Comparison of ENCODE assay signal across 8 cellular contexts in the genomic region with DNA sequence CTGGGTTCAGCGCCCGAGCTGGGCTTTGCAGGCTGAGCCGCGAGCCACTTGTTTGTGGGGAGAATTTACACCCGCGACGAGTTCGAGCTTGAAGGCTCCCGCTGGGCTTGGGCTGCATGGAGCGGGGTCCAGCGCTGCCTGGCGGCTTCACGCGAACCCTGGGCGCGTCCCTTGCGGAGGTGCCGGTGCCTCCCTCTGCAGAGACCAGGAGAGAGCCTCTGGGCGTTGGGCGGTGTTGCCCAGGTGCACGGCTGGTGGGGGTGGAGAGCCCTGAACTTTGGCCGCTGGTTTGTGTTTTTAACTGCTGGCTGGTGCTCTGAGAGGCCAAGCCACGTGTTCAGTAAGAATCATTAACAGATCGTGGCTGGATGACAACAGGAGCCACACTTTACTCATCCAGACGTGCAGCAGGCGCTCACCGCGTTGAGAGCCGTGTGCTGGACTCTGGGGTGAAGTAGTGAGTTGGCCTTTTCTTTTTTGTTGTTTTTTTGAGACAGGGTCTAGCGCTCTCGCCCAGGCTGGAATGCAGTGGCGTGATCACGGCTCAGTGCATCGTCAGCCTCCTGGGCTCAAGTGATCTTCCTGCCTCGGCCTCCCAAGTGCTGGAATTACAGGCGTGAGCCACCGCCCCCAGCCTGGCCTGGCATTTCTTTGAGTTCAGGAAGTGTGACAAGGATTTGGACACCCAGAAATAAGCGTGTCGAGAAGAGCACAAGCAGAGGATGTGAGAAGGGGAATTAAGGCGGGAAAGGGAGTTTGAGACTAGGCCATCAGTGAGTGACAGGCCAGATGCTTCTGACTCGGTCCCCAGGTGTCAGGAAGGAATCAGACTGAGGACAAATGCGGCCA. TPM values are rescaled to one million over a fixed set of nuclear protein-coding genes. Genes with fewer than 3 reads are reported as not detected.
DNase-seq lines count a peak whose midpoint lies in the region; ATAC-seq and TF ChIP-seq lines count a peak whose summit lies in the region.

No MANE protein-coding gene starts in this region.

- no peak for TF ChIP-seq CTCF in activated CD8-positive, alpha-beta T cell treated with anti-CD3 and anti-CD28 coated beads for 36 hours (IDR thresholded peaks at IDR 0.05)
- no peak for TF ChIP-seq CTCF in heart right ventricle (IDR thresholded peaks at IDR 0.05)

- no peaks in the 10 kb centered on the region for H3K27me3 Mint-ChIP-seq in activated CD8-positive, alpha-beta T cell treated with anti-CD3 and anti-CD28 coated beads for 36 hours

- H3K27ac Mint-ChIP-seq in activated CD8-positive, alpha-beta T cell treated with anti-CD3 and anti-CD28 coated beads for 36 hours = peak overlapping the region; percentile 80

- peak overlapping the region; percentile 87 for H3K4me3 Mint-ChIP-seq in activated CD8-positive, alpha-beta T cell treated with anti-CD3 and anti-CD28 coated beads for 36 hours

- peak overlapping the region; percentile 69 to 95 (median 90) for H3K27ac ChIP-seq in heart right ventricle

- CTCF ChIA-PET in activated CD8-positive, alpha-beta T cell treated with anti-CD3 and anti-CD28 coated beads for 36 hours (lab: Charles Lee) = interaction anchor here (1.0 to 2.4 kb wide), 4 partner anchors 8 to 19 kb away, joined by 3 to 23 read pairs (median 4); partner anchors contain the start of gene SPATA2L

- peaks cover 0 to 8% (median 0%) of the 10 kb centered on the region in 11 donors for H3K9me3 ChIP-seq in heart right ventricle

- POLR2A ChIA-PET in activated CD8-positive, alpha-beta T cell treated with anti-CD3 and anti-CD28 coated beads for 36 hours (lab: Charles Lee) = interaction anchor here (0.7 to 2.0 kb wide), 9 partner anchors 11 to 182 kb away, joined by 3 to 21 read pairs (median 4); partner anchors contain the start of gene SPATA2L

- ATAC-seq in GM21381 (IDR thresholded peaks at IDR 0.05; ENCODE audit: unreplicated experiment) = peak; percentile 35
- peak; percentile 45 for ATAC-seq in activated CD8-positive, alpha-beta T cell treated with anti-CD3 and anti-CD28 coated beads for 36 hours
- peak in 7 of 8 donors; percentile 9 to 54 (median 25) for ATAC-seq in heart right ventricle

- peaks cover 4 to 14% (median 9%) of the 10 kb centered on the region in 9 donors for H3K4me1 ChIP-seq in heart right ventricle

- DNase-seq in NCI-H1105 treated with DMSO at 0.1 percent for 48 hours (lab: John Stamatoyannopoulos, UW) (peak; percentile 27), NCI-H1105 (lab: John Stamatoyannopoulos, UW) (no peak), HK-2 (ENCODE audit: unreplicated experiment) (peak; percentile 88), heart right ventricle (no peak), renal cortical epithelial cell (ENCODE audit: low read depth) (peak; percentile 95), SIG-M5 treated with dmso at 0.1 percent for 504 hours (lab: John Stamatoyannopoulos, UW; ENCODE audit: unreplicated experiment) (no peak)
- DNase-seq in activated CD8-positive, alpha-beta T cell treated with anti-CD3 and anti-CD28 coated beads for 36 hours = peak; percentile 36

- peaks cover 0 to 37% (median 7%) of the 10 kb centered on the region in 9 donors for H3K36me3 ChIP-seq in heart right ventricle

- peak overlapping the region; percentile 63 to 96 (median 82) for H3K4me3 ChIP-seq in heart right ventricle

- intact Hi-C loops in activated CD8-positive, alpha-beta T cell treated with anti-CD3 and anti-CD28 coated beads for 36 hours (cut with micrococcal nuclease) = no loop called here
- intact Hi-C loops in heart right ventricle (cut with DNase I) = no loop called here

- peaks cover 13% of the 10 kb centered on the region for H3K4me1 Mint-ChIP-seq in activated CD8-positive, alpha-beta T cell treated with anti-CD3 and anti-CD28 coated beads for 36 hours (ENCODE audit: low read depth)

- peaks cover 21% of the 10 kb centered on the region for H3K36me3 Mint-ChIP-seq in activated CD8-positive, alpha-beta T cell treated with anti-CD3 and anti-CD28 coated beads for 36 hours (ENCODE audit: low read depth)

- WGBS in heart right ventricle, 2 donors = 12% methylated on average over 42 of the region's 42 CpGs

- no peaks in the 10 kb centered on the region for H3K9me3 Mint-ChIP-seq in activated CD8-positive, alpha-beta T cell treated with anti-CD3 and anti-CD28 coated beads for 36 hours

- no peaks in the 10 kb centered on the region for H3K27me3 ChIP-seq in heart right ventricle

RNA-seq across cellular contexts. Expression of gene CDK10, which starts 0.8 kb away (rescaled TPM):
- total RNA-seq in activated CD8-positive, alpha-beta T cell treated with anti-CD3 and anti-CD28 coated beads for 36 hours = 10 to 100 TPM; 85.8 to 98.6 TPM
- total RNA-seq in heart right ventricle (10 to 100 TPM; 14.7 to 31.4 (median 21.6) TPM), renal cortical epithelial cell (33.9 and 56.5 TPM in 2 replicates)
- 10 to 100 TPM; 35.9 to 63.4 TPM for polyA plus RNA-seq in heart right ventricle

RNA-seq across cellular contexts. Expression of gene SPATA2L, which starts 14.2 kb away (rescaled TPM):
- total RNA-seq in activated CD8-positive, alpha-beta T cell treated with anti-CD3 and anti-CD28 coated beads for 36 hours = 1 to 10 TPM; 2.6 to 3.3 TPM
- total RNA-seq in heart right ventricle (1 to 10 TPM; 1.9 to 4.1 (median 2.9) TPM), renal cortical epithelial cell (22.7 and 34.7 TPM in 2 replicates)
- 10 to 100 TPM in 1 of 2 donors, 1 to 10 TPM in 1; 3.2 to 13.0 TPM for polyA plus RNA-seq in heart right ventricle

RNA-seq across cellular contexts. Expression of gene SPATA33, which starts 29.7 kb away (rescaled TPM):
- total RNA-seq in activated CD8-positive, alpha-beta T cell treated with anti-CD3 and anti-CD28 coated beads for 36 hours = 1 to 10 TPM; 6.3 to 7.1 TPM
- 1 to 10 TPM in 9 of 10 donors, under 1 TPM in 1; 0.76 to 4.6 (median 2.4) TPM for total RNA-seq in heart right ventricle
- 1 to 10 TPM; 4.1 TPM for polyA plus RNA-seq in heart right ventricle
- 3.0 and 7.9 TPM in 2 replicates for total RNA-seq in renal cortical epithelial cell

RNA-seq across cellular contexts. Expression of gene CHMP1A, which starts 29.8 kb away (rescaled TPM):
- total RNA-seq in activated CD8-positive, alpha-beta T cell treated with anti-CD3 and anti-CD28 coated beads for 36 hours = 10 to 100 TPM; 51.1 to 56.9 TPM
- 10 to 100 TPM; 31.5 to 47.4 (median 36.7) TPM for total RNA-seq in heart right ventricle
- polyA plus RNA-seq in heart right ventricle = 10 to 100 TPM; 30.6 to 71.4 TPM
- 109 and 119 TPM in 2 replicates for total RNA-seq in renal cortical epithelial cell

RNA-seq across cellular contexts. Expression of gene VPS9D1, which starts 33.4 kb away (rescaled TPM):
- 1 to 10 TPM; 1.5 to 1.6 TPM for total RNA-seq in activated CD8-positive, alpha-beta T cell treated with anti-CD3 and anti-CD28 coated beads for 36 hours
- 10 to 100 TPM in 9 of 10 donors, 1 to 10 TPM in 1; 9.3 to 15.6 (median 11.8) TPM for total RNA-seq in heart right ventricle
- 10 to 100 TPM in 1 of 2 donors, 1 to 10 TPM in 1; 7.0 to 41.0 TPM for polyA plus RNA-seq in heart right ventricle
- total RNA-seq in renal cortical epithelial cell = 7.1 and 12.6 TPM in 2 replicates

Comparison
In these comparisons a context has a peak if more than half of its experiments do, and no peak if none do; other contexts are left out.
1. DNase-seq: peak in NCI-H1105 treated with DMSO at 0.1 percent for 48 hours (single experiment), HK-2 (single experiment), activated CD8-positive, alpha-beta T cell treated with anti-CD3 and anti-CD28 coated beads for 36 hours (single experiment) and renal cortical epithelial cell (single experiment); none in NCI-H1105 (single experiment), heart right ventricle (0 of 2) and SIG-M5 treated with dmso at 0.1 percent for 504 hours (single experiment).
2. Peak in every context shown above with its lines, with median percentiles within 50 percentile points of each other: ATAC-seq.